8 cellular contexts compared by ENCODE assay signal in the genomic region with DNA sequence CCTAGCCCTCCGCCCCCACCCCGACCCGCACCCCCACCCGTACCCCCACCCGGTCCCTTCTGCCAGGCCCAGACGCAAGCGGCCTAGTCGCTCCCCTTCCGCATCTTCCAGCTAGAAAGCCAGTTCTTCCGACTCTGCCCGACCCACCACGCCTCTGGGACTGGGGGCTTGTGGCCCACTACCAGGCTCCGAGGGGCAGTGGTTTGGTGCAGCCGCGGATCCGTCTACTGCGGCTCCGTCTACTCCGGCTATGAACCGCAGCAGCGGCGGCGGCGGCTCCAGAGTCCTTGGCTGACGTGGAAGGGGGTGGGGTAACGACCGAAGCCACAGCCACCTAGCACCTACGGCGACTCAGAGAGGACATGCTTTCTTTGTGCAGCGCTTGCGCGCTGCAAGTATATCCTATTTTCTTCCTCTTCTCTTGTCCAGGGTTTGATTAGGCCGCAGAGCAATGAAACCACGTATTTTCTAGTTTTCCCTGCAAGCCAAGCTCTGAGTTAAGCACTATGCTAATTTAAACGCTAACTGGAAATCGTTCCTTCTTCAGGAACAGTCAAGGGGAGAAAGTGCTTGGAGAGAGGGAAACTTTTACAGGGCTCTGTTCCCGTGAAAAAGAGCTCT.
DNase-seq lines count a peak whose midpoint lies in the region; ATAC-seq and TF ChIP-seq lines count a peak whose summit lies in the region.

A gene with protein sequence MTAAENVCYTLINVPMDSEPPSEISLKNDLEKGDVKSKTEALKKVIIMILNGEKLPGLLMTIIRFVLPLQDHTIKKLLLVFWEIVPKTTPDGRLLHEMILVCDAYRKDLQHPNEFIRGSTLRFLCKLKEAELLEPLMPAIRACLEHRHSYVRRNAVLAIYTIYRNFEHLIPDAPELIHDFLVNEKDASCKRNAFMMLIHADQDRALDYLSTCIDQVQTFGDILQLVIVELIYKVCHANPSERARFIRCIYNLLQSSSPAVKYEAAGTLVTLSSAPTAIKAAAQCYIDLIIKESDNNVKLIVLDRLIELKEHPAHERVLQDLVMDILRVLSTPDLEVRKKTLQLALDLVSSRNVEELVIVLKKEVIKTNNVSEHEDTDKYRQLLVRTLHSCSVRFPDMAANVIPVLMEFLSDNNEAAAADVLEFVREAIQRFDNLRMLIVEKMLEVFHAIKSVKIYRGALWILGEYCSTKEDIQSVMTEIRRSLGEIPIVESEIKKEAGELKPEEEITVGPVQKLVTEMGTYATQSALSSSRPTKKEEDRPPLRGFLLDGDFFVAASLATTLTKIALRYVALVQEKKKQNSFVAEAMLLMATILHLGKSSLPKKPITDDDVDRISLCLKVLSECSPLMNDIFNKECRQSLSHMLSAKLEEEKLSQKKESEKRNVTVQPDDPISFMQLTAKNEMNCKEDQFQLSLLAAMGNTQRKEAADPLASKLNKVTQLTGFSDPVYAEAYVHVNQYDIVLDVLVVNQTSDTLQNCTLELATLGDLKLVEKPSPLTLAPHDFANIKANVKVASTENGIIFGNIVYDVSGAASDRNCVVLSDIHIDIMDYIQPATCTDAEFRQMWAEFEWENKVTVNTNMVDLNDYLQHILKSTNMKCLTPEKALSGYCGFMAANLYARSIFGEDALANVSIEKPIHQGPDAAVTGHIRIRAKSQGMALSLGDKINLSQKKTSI (minus strand): TSS at position 252 of the 621 bp plus-strand sequence. CDS start 883 bp downstream, outside the sequence.

- H3K27me3 ChIP-seq in layer of hippocampus (ENCODE audit: control insufficient read depth, insufficient read depth, low read length) = no peaks in the 10 kb centered on the region

- ATAC-seq in HG03439 (IDR thresholded peaks at IDR 0.05; ENCODE audit: unreplicated experiment) = peak; percentile 89

- peak within 1 kb of the TSS; percentile 77 for H3K27ac ChIP-seq in layer of hippocampus (ENCODE audit: low read depth, low read length)

- peak; percentile 94 for TF ChIP-seq POLR2A in GM19193 (IDR thresholded peaks at IDR 0.05; ENCODE audit: extremely low read depth, insufficient read depth, insufficient read length)

- peak; percentile 90 to 92 for DNase-seq in AML-193 (lab: John Stamatoyannopoulos, UW)
- DNase-seq in NCI-H510A treated with DMSO at 0.1 percent for 48 hours (lab: John Stamatoyannopoulos, UW) = peak; percentile 84
- DNase-seq in activated CD4-positive, alpha-beta T cell treated with anti-CD3 and anti-CD28 coated beads for 24 hours (ENCODE audit: low read depth in 2 of 2) = peak; percentile 81 to 88
- DNase-seq in choroid plexus epithelial cell (ENCODE audit: low read depth) = peak; percentile 96
- DNase-seq in stimulated activated CD4-positive, alpha-beta T cell treated with anti-CD3 and anti-CD28 coated beads, Interleukin-1b, Interleukin-23, amount 100 ng/mL, for 4 hours (ENCODE audit: low read depth in 2 of 2) = peak; percentile 79 to 81

- peak within 1 kb of the TSS; percentile 90 for H3K4me3 ChIP-seq in choroid plexus epithelial cell (ENCODE audit: low read depth, low read length)

- TF ChIP-seq CTCF in choroid plexus epithelial cell (conservative IDR thresholded peaks at IDR 0.05; ENCODE audit: low read depth, low read length) = no peak

Comparison
In these comparisons a context has a peak if more than half of its experiments do, and no peak if none do; other contexts are left out.
1. Peak in every context shown above with its lines: DNase-seq, ATAC-seq, H3K4me3 ChIP-seq and H3K27ac ChIP-seq.